2 cellular contexts compared by ENCODE assay signal in the genomic region with DNA sequence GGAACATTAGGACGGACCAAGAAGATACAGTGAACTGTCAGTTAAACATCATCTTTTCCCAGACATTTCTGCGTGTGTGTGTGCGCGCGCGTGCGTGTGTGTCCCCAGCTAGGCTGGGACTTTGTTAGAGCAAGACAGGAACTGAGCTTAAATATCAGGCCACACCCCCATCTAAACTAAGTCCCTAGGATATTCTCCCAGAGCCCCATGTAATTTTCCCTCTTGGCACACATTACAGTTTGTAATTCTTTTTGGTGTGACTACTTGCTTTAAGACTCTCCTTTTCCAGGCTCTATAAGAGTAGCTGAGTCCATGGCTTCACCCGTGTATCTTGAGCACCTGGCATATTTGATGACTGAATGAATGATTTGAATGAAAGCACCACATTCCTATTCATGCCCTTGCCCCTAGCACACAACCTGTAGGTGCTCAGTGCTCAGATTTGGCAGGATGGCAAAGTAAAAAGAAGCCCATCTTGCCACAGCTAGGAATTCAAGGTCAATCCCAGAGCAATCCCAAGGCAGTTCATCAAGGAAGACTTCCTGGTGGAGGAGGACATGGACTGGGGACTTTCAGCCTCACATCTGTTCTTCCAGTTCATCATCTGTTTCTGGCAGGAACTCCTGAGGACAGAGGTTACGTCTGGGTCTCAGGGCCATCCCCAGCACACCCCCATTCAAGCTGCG.
TF ChIP-seq lines count a peak whose summit lies in the region.

No MANE protein-coding gene starts in this region.

TF ChIP-seq in GM12878, 131 proteins besides CTCF, POLR2A, EP300 and RAD21:
- TF ChIP-seq, protein P1, sequence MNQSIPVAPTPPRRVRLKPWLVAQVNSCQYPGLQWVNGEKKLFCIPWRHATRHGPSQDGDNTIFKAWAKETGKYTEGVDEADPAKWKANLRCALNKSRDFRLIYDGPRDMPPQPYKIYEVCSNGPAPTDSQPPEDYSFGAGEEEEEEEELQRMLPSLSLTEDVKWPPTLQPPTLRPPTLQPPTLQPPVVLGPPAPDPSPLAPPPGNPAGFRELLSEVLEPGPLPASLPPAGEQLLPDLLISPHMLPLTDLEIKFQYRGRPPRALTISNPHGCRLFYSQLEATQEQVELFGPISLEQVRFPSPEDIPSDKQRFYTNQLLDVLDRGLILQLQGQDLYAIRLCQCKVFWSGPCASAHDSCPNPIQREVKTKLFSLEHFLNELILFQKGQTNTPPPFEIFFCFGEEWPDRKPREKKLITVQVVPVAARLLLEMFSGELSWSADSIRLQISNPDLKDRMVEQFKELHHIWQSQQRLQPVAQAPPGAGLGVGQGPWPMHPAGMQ (IDR thresholded peaks at IDR 0.05; ENCODE audit: borderline replicate concordance): no peak
- TF ChIP-seq BRCA1 (IDR thresholded peaks at IDR 0.05; ENCODE audit: low read depth, low read length): no peak
- TF ChIP-seq IRF3 (IDR thresholded peaks at IDR 0.05): no peak
- TF ChIP-seq SMAD1 (IDR thresholded peaks at IDR 0.05; ENCODE audit: low read depth, partially characterized antibody): no peak
- no peak for TF ChIP-seq ZSCAN29 (IDR thresholded peaks at IDR 0.05)
- peak; percentile 73 for TF ChIP-seq ZNF24 (IDR thresholded peaks at IDR 0.05)
- TF ChIP-seq NR2C2 (IDR thresholded peaks at IDR 0.05; ENCODE audit: borderline replicate concordance, control insufficient read depth, insufficient read length, low read depth): no peak
- TF ChIP-seq RFX5 (IDR thresholded peaks at IDR 0.05; ENCODE audit: low read depth, low read length): peak; percentile 83
- 0 out of 2 replicates have a peak, but pooled peaks have one; percentile 24 for TF ChIP-seq SMARCA5 (IDR thresholded peaks at IDR 0.05)
- TF ChIP-seq, protein P2, sequence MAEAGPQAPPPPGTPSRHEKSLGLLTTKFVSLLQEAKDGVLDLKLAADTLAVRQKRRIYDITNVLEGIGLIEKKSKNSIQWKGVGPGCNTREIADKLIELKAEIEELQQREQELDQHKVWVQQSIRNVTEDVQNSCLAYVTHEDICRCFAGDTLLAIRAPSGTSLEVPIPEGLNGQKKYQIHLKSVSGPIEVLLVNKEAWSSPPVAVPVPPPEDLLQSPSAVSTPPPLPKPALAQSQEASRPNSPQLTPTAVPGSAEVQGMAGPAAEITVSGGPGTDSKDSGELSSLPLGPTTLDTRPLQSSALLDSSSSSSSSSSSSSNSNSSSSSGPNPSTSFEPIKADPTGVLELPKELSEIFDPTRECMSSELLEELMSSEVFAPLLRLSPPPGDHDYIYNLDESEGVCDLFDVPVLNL (IDR thresholded peaks at IDR 0.05; ENCODE audit: low read depth, low read length): no peak
- TF ChIP-seq HDAC6 (IDR thresholded peaks at IDR 0.05; ENCODE audit: unreplicated experiment): no peak
- no peak for TF ChIP-seq FOXM1 (IDR thresholded peaks at IDR 0.05; ENCODE audit: low read depth, low read length)
- TF ChIP-seq NFXL1 (IDR thresholded peaks at IDR 0.05; ENCODE audit: borderline replicate concordance): no peak
- no peak for TF ChIP-seq FOXK2 (IDR thresholded peaks at IDR 0.05)
- no peak for TF ChIP-seq BCL11A (IDR thresholded peaks at IDR 0.05; ENCODE audit: low read depth, low read length)
- no peak for TF ChIP-seq FOS (IDR thresholded peaks at IDR 0.05; ENCODE audit: borderline replicate concordance, extremely low read depth, insufficient read length)
- TF ChIP-seq YY1 (IDR thresholded peaks at IDR 0.05; ENCODE audit: low read depth, low read length): no peak
- TF ChIP-seq, protein P3, sequence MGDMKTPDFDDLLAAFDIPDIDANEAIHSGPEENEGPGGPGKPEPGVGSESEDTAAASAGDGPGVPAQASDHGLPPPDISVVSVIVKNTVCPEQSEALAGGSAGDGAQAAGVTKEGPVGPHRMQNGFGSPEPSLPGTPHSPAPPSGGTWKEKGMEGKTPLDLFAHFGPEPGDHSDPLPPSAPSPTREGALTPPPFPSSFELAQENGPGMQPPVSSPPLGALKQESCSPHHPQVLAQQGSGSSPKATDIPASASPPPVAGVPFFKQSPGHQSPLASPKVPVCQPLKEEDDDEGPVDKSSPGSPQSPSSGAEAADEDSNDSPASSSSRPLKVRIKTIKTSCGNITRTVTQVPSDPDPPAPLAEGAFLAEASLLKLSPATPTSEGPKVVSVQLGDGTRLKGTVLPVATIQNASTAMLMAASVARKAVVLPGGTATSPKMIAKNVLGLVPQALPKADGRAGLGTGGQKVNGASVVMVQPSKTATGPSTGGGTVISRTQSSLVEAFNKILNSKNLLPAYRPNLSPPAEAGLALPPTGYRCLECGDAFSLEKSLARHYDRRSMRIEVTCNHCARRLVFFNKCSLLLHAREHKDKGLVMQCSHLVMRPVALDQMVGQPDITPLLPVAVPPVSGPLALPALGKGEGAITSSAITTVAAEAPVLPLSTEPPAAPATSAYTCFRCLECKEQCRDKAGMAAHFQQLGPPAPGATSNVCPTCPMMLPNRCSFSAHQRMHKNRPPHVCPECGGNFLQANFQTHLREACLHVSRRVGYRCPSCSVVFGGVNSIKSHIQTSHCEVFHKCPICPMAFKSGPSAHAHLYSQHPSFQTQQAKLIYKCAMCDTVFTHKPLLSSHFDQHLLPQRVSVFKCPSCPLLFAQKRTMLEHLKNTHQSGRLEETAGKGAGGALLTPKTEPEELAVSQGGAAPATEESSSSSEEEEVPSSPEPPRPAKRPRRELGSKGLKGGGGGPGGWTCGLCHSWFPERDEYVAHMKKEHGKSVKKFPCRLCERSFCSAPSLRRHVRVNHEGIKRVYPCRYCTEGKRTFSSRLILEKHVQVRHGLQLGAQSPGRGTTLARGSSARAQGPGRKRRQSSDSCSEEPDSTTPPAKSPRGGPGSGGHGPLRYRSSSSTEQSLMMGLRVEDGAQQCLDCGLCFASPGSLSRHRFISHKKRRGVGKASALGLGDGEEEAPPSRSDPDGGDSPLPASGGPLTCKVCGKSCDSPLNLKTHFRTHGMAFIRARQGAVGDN (IDR thresholded peaks at IDR 0.05): no peak

TF ChIP-seq in GM23338, 12 proteins besides CTCF, POLR2A, EP300 and RAD21:
- TF ChIP-seq ZNF114 (CRISPR knock-in tag; IDR thresholded peaks at IDR 0.05): no peak
- no peak for TF ChIP-seq STAT1 (IDR thresholded peaks at IDR 0.05; ENCODE audit: unreplicated experiment)
- TF ChIP-seq NANOG (IDR thresholded peaks at IDR 0.05; ENCODE audit: borderline replicate concordance): no peak
TF ChIP-seq in GM23338: peak in this region for 0.
